1 cellular context compared by ENCODE assay signal in genomic region chr6:43509142-43509983, GRCh38.
A peak's percentile ranks its signal among the peaks of the same experiment; 100 is the strongest.
TF ChIP-seq lines count a peak whose summit lies in the region.

No MANE protein-coding gene starts in this region.

TF ChIP-seq in HepG2, 621 proteins besides CTCF, POLR2A, EP300 and RAD21 (continued from another document and continues in another):
- TF ChIP-seq AFF4 (CRISPR knock-in tag; IDR thresholded peaks at IDR 0.05) (no peak), ZBTB46 (CRISPR knock-in tag; IDR thresholded peaks at IDR 0.05; ENCODE audit: borderline replicate concordance) (0 out of 2 replicates have a peak, but pooled peaks have one; percentile 57), ZNF17 (CRISPR knock-in tag; IDR thresholded peaks at IDR 0.05) (no peak), ZNF251 (CRISPR knock-in tag; IDR thresholded peaks at IDR 0.05) (no peak), ZFP91 (CRISPR knock-in tag; IDR thresholded peaks at IDR 0.05; ENCODE audit: borderline replicate concordance) (no peak), ATF4 (CRISPR knock-in tag; IDR thresholded peaks at IDR 0.05) (no peak), ZNF703 (CRISPR knock-in tag; IDR thresholded peaks at IDR 0.05; ENCODE audit: borderline replicate concordance) (no peak), TCF12 (IDR thresholded peaks at IDR 0.05) (no peak), TCF12 (CRISPR knock-in tag; IDR thresholded peaks at IDR 0.05) (no peak), SATB2 (CRISPR knock-in tag; IDR thresholded peaks at IDR 0.05) (no peak), FOXC1 (CRISPR knock-in tag; IDR thresholded peaks at IDR 0.05; ENCODE audit: borderline replicate concordance) (no peak), ZNF615 (CRISPR knock-in tag; IDR thresholded peaks at IDR 0.05; ENCODE audit: borderline replicate concordance) (no peak), ZNF790 (CRISPR knock-in tag; IDR thresholded peaks at IDR 0.05; ENCODE audit: borderline replicate concordance) (no peak), ZNF737 (CRISPR knock-in tag; IDR thresholded peaks at IDR 0.05; ENCODE audit: borderline replicate concordance) (no peak), SNAPC5 (CRISPR knock-in tag; IDR thresholded peaks at IDR 0.05; ENCODE audit: borderline replicate concordance) (no peak), ZNF678 (CRISPR knock-in tag; IDR thresholded peaks at IDR 0.05) (no peak), PLRG1 (conservative IDR thresholded peaks at IDR 0.05) (no peak), TAF1 (CRISPR knock-in tag; IDR thresholded peaks at IDR 0.05) (no peak), ZNF354B (CRISPR knock-in tag; IDR thresholded peaks at IDR 0.05) (no peak), ZNF274 (CRISPR knock-in tag; IDR thresholded peaks at IDR 0.05) (no peak; the same call in 1 of the 2 replicates), HNRNPH1 (optimal IDR thresholded peaks at IDR 0.05; ENCODE audit: low read depth, low read length) (no peak), DMAP1 (CRISPR knock-in tag; IDR thresholded peaks at IDR 0.05) (no peak; the same call in 1 of the 2 replicates), PAWR (CRISPR knock-in tag; IDR thresholded peaks at IDR 0.05; ENCODE audit: borderline replicate concordance) (no peak), NFE2L2 (IDR thresholded peaks at IDR 0.05; ENCODE audit: low read length) (no peak), ZNF75D (CRISPR knock-in tag; IDR thresholded peaks at IDR 0.05; ENCODE audit: borderline replicate concordance) (no peak), ZNF589 (CRISPR knock-in tag; conservative IDR thresholded peaks at IDR 0.05) (no peak), ZBTB38 (CRISPR knock-in tag; IDR thresholded peaks at IDR 0.05) (no peak), NAIF1 (CRISPR knock-in tag; IDR thresholded peaks at IDR 0.05; ENCODE audit: borderline replicate concordance) (no peak), TBX2 (CRISPR knock-in tag; IDR thresholded peaks at IDR 0.05; ENCODE audit: borderline replicate concordance) (no peak), MYC (CRISPR knock-in tag; IDR thresholded peaks at IDR 0.05; ENCODE audit: borderline replicate concordance) (peak; percentile 57; the same call in 1 of the 2 replicates), RELA (CRISPR knock-in tag; IDR thresholded peaks at IDR 0.05) (no peak), KDM2A (CRISPR knock-in tag; IDR thresholded peaks at IDR 0.05; ENCODE audit: borderline replicate concordance, low read depth) (peak; percentile 32; the same call in 1 of the 2 replicates), ZBTB8A (CRISPR knock-in tag; IDR thresholded peaks at IDR 0.05; ENCODE audit: borderline replicate concordance, low read depth) (no peak), ZNF124 (CRISPR knock-in tag; IDR thresholded peaks at IDR 0.05) (no peak), NR2F6 (IDR thresholded peaks at IDR 0.05) (no peak), NR2F6 (CRISPR knock-in tag; IDR thresholded peaks at IDR 0.05) (no peak), ELK4 (CRISPR knock-in tag; IDR thresholded peaks at IDR 0.05; ENCODE audit: borderline replicate concordance) (no peak), USF2 (IDR thresholded peaks at IDR 0.05; ENCODE audit: low read depth, low read length) (no peak), USF2 (CRISPR knock-in tag; IDR thresholded peaks at IDR 0.05; ENCODE audit: borderline replicate concordance) (no peak), ZNF616 (CRISPR knock-in tag; IDR thresholded peaks at IDR 0.05; ENCODE audit: low read depth) (peak; percentile 40; the same call in 1 of the 2 replicates), ZNF12 (CRISPR knock-in tag; IDR thresholded peaks at IDR 0.05) (no peak), NR2C2 (CRISPR knock-in tag; IDR thresholded peaks at IDR 0.05; ENCODE audit: borderline replicate concordance) (0 out of 2 replicates have a peak, but pooled peaks have one; percentile 32), NBN (conservative IDR thresholded peaks at IDR 0.05) (no peak), GPN1 (CRISPR knock-in tag; IDR thresholded peaks at IDR 0.05; ENCODE audit: borderline replicate concordance) (no peak), SMAD3 (CRISPR knock-in tag; IDR thresholded peaks at IDR 0.05) (no peak), HMG20A (CRISPR knock-in tag; IDR thresholded peaks at IDR 0.05; ENCODE audit: borderline replicate concordance) (no peak), ZSCAN12 (CRISPR knock-in tag; IDR thresholded peaks at IDR 0.05) (no peak), ZNF501 (CRISPR knock-in tag; IDR thresholded peaks at IDR 0.05) (no peak)
- TF ChIP-seq, protein P1, sequence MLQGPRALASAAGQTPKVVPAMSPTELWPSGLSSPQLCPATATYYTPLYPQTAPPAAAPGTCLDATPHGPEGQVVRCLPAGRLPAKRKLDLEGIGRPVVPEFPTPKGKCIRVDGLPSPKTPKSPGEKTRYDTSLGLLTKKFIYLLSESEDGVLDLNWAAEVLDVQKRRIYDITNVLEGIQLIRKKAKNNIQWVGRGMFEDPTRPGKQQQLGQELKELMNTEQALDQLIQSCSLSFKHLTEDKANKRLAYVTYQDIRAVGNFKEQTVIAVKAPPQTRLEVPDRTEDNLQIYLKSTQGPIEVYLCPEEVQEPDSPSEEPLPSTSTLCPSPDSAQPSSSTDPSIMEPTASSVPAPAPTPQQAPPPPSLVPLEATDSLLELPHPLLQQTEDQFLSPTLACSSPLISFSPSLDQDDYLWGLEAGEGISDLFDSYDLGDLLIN (CRISPR knock-in tag; IDR thresholded peaks at IDR 0.05; ENCODE audit: borderline replicate concordance), result no peak
- TF ChIP-seq, protein P2, sequence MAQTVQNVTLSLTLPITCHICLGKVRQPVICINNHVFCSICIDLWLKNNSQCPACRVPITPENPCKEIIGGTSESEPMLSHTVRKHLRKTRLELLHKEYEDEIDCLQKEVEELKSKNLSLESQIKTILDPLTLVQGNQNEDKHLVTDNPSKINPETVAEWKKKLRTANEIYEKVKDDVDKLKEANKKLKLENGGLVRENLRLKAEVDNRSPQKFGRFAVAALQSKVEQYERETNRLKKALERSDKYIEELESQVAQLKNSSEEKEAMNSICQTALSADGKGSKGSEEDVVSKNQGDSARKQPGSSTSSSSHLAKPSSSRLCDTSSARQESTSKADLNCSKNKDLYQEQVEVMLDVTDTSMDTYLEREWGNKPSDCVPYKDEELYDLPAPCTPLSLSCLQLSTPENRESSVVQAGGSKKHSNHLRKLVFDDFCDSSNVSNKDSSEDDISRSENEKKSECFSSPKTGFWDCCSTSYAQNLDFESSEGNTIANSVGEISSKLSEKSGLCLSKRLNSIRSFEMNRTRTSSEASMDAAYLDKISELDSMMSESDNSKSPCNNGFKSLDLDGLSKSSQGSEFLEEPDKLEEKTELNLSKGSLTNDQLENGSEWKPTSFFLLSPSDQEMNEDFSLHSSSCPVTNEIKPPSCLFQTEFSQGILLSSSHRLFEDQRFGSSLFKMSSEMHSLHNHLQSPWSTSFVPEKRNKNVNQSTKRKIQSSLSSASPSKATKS (CRISPR knock-in tag; IDR thresholded peaks at IDR 0.05), result no peak
- TF ChIP-seq, protein P3, sequence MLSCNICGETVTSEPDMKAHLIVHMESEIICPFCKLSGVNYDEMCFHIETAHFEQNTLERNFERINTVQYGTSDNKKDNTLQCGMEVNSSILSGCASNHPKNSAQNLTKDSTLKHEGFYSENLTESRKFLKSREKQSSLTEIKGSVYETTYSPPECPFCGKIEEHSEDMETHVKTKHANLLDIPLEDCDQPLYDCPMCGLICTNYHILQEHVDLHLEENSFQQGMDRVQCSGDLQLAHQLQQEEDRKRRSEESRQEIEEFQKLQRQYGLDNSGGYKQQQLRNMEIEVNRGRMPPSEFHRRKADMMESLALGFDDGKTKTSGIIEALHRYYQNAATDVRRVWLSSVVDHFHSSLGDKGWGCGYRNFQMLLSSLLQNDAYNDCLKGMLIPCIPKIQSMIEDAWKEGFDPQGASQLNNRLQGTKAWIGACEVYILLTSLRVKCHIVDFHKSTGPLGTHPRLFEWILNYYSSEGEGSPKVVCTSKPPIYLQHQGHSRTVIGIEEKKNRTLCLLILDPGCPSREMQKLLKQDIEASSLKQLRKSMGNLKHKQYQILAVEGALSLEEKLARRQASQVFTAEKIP (CRISPR knock-in tag; IDR thresholded peaks at IDR 0.05; ENCODE audit: borderline replicate concordance), result no peak
- TF ChIP-seq, protein P4, sequence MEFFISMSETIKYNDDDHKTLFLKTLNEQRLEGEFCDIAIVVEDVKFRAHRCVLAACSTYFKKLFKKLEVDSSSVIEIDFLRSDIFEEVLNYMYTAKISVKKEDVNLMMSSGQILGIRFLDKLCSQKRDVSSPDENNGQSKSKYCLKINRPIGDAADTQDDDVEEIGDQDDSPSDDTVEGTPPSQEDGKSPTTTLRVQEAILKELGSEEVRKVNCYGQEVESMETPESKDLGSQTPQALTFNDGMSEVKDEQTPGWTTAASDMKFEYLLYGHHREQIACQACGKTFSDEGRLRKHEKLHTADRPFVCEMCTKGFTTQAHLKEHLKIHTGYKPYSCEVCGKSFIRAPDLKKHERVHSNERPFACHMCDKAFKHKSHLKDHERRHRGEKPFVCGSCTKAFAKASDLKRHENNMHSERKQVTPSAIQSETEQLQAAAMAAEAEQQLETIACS (CRISPR knock-in tag; IDR thresholded peaks at IDR 0.05), result no peak
